11 cellular contexts compared by ENCODE assay signal in the genomic region with DNA sequence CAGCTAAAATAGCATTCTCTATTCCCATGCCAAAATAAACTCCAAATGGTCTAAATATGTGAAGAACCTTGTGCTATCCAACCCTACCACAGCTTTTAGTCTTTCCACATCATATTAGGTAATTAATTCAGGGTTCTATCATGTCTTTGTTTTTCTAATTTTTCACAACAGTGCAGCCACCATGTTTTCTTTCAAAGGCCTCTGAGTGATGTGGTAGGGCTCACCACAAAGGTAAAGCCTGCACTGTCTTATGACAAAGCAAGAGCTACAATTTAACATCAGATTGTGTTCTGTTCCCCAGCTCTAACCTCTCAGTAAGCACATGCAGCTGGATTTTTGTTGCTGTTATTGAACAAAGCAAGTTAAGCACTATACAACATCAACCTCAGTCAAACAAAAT. TPM values are rescaled to one million over a fixed set of nuclear protein-coding genes. Genes with fewer than 3 reads are reported as not detected.
DNase-seq lines count a peak whose midpoint lies in the region; ATAC-seq and TF ChIP-seq lines count a peak whose summit lies in the region.
"Had no signal": no experiment of that assay in that cellular context is flagged by ENCODE, and none has a peak within 500 bp of the region (broad histone marks: within the 10 kb centered on the region; RNA-seq: fewer than 3 reads in every experiment).

No MANE protein-coding gene starts in this region.

- no peaks in the 10 kb centered on the region for H3K27me3 Mint-ChIP-seq in T-helper 17 cell

- H3K36me3 Mint-ChIP-seq in T-helper 17 cell (ENCODE audit: low read depth), result no peaks in the 10 kb centered on the region

- no peak for TF ChIP-seq CTCF in cardiac muscle cell (IDR thresholded peaks at IDR 0.05; ENCODE audit: low read depth, low read length)
- TF ChIP-seq CTCF in coronary artery (IDR thresholded peaks at IDR 0.05), result no peak
- TF ChIP-seq CTCF in tibial artery (IDR thresholded peaks at IDR 0.05), result no peak
- TF ChIP-seq CTCF in foreskin fibroblast (IDR thresholded peaks at IDR 0.05; ENCODE audit: low read depth, low read length), result no peak

- peaks cover 17% of the 10 kb centered on the region for H3K4me1 Mint-ChIP-seq in T-helper 17 cell

- peak overlapping the region; percentile 29 for H3K27ac ChIP-seq in cardiac muscle cell
- H3K27ac ChIP-seq in coronary artery, result peak overlapping the region; percentile 62 to 82
- H3K27ac ChIP-seq in tibial artery, result peak overlapping the region; percentile 70 to 73

- DNase-seq in cardiac muscle cell (ENCODE audit: low read depth in 1 of 2, low spot score in 1 of 2) (no peak), Right ventricle myocardium superior (no peak), coronary artery (ENCODE audit: low spot score) (no peak), tibial artery (no peak), T-helper 17 cell (no peak), foreskin fibroblast (no peak)
- DNase-seq: ACHN, SHP77 treated with DMSO at 0.1 percent for 48 hours, thyroid gland had no signal

- ATAC-seq in Right ventricle myocardium superior (ENCODE audit: poor library complexity), result no peak
- ATAC-seq in HG03469 (IDR thresholded peaks at IDR 0.05; ENCODE audit: unreplicated experiment), result peak; percentile 19
- no peak for ATAC-seq in T-helper 17 cell
- ATAC-seq in GM19467 (IDR thresholded peaks at IDR 0.05; ENCODE audit: unreplicated experiment), result no peak

- intact Hi-C loops in Right ventricle myocardium superior (cut with DNase I) (no loop called here), tibial artery (cut with DNase I; ENCODE audit: low total_unique reads) (no loop called here)

- H3K4me3 ChIP-seq in cardiac muscle cell (no peak overlapping the region), coronary artery (peak overlapping the region; percentile 60), tibial artery (peak overlapping the region in 1 of 2 donors; percentile 39), foreskin fibroblast (ENCODE audit: low read depth in 1 of 2, low read length in 2 of 2) (no peak overlapping the region)
- H3K4me3 ChIP-seq: thyroid gland had no signal

- no peaks in the 10 kb centered on the region for H3K36me3 ChIP-seq in cardiac muscle cell
- H3K36me3 ChIP-seq in tibial artery, result no peaks in the 10 kb centered on the region
- H3K36me3 ChIP-seq: thyroid gland had no signal

- H3K27ac Mint-ChIP-seq in T-helper 17 cell, result no peak overlapping the region

- H3K9me3 ChIP-seq in cardiac muscle cell (ENCODE audit: low read depth), result no peaks in the 10 kb centered on the region
- no peaks in the 10 kb centered on the region for H3K9me3 ChIP-seq in tibial artery
- no peaks in the 10 kb centered on the region for H3K9me3 ChIP-seq in T-helper 17 cell (ENCODE audit: control insufficient read depth, low read length, poor library complexity, severe bottlenecking)
- H3K9me3 ChIP-seq: thyroid gland had no signal

- H3K4me3 Mint-ChIP-seq in T-helper 17 cell, result no peak overlapping the region

- H3K4me1 ChIP-seq in cardiac muscle cell (ENCODE audit: low read depth) (peaks cover 71% of the 10 kb centered on the region), tibial artery (peaks cover 0 to 94% (median 23%) of the 10 kb centered on the region in 4 donors)

- no peaks in the 10 kb centered on the region for H3K27me3 ChIP-seq in cardiac muscle cell
- H3K27me3 ChIP-seq in tibial artery, result no peaks in the 10 kb centered on the region
- H3K27me3 ChIP-seq: thyroid gland had no signal

RNA-seq across cellular contexts. Expression of a gene that starts 52.4 kb away (rescaled TPM):
- total RNA-seq in cardiac muscle cell (95.3 and 175 TPM in 2 replicates), Right ventricle myocardium superior (52.3 TPM), T-helper 17 cell (10 to 100 TPM; 10.9 to 11.9 TPM)
- 107 and 137 TPM in 2 replicates for polyA plus RNA-seq in cardiac muscle cell
